ENCODE assay signal across 5 cellular contexts in the genomic region with DNA sequence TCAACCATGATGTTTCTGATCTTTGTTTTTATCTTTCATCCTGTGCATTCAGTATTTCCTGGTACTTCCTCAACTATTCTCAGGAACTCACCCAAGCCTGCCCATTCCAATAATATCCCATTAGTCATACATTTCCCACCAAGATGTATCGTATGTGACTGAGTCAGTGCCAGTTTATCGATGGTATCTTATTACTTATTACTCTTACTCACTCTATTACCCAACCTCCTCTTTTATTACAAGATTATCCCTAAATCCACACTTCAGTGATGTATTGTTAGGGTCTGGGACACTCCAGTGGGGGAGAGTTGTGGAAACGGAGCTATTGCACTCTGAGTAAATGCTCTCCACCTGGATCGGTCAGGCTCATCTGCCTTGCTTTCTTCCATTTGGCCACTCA. TPM values are rescaled to one million over a fixed set of nuclear protein-coding genes. Genes with fewer than 3 reads are reported as not detected.
"Had no signal": no experiment of that assay in that cellular context is flagged by ENCODE, and none has a peak within 500 bp of the region (broad histone marks: within the 10 kb centered on the region; RNA-seq: fewer than 3 reads in every experiment).

No MANE protein-coding gene starts in this region.

RNA-seq across cellular contexts. Expression of a gene that starts 2.7 kb away (rescaled TPM):
- total RNA-seq: activated CD4-positive, alpha-beta memory T cell treated with anti-CD3 and anti-CD28 coated beads, Interleukin-2, amount 10 ng/mL, durations not matched to agents 7 days and 5 days; activated CD8-positive, alpha-beta memory T cell treated with anti-CD3 and anti-CD28 coated beads, Interleukin-2, amount 10 ng/mL, durations not matched to agents 7 days and 5 days; Peyer's patch; Right ventricle myocardium inferior; SK-MEL-5 had no signal

RNA-seq across cellular contexts. Expression of a gene that starts 14.9 kb away (rescaled TPM):
- total RNA-seq: activated CD4-positive, alpha-beta memory T cell treated with anti-CD3 and anti-CD28 coated beads, Interleukin-2, amount 10 ng/mL, durations not matched to agents 7 days and 5 days; activated CD8-positive, alpha-beta memory T cell treated with anti-CD3 and anti-CD28 coated beads, Interleukin-2, amount 10 ng/mL, durations not matched to agents 7 days and 5 days; Peyer's patch; Right ventricle myocardium inferior; SK-MEL-5 had no signal

RNA-seq across cellular contexts. Expression of a gene that starts 43.8 kb away (rescaled TPM):
- total RNA-seq: activated CD4-positive, alpha-beta memory T cell treated with anti-CD3 and anti-CD28 coated beads, Interleukin-2, amount 10 ng/mL, durations not matched to agents 7 days and 5 days; activated CD8-positive, alpha-beta memory T cell treated with anti-CD3 and anti-CD28 coated beads, Interleukin-2, amount 10 ng/mL, durations not matched to agents 7 days and 5 days; Peyer's patch; Right ventricle myocardium inferior; SK-MEL-5 had no signal
